28 cellular contexts compared by ENCODE assay signal in genomic region chr17:42827472-42827871, GRCh38. TPM values are rescaled to one million over a fixed set of nuclear protein-coding genes. Genes with fewer than 3 reads are reported as not detected.
"Had no signal": no experiment of that assay in that cellular context is flagged by ENCODE, and none has a peak within 500 bp of the region (broad histone marks: within the 10 kb centered on the region; RNA-seq: fewer than 3 reads in every experiment).

No MANE protein-coding gene starts in this region.

- H3K4me3 ChIP-seq: coronary artery, dorsolateral prefrontal cortex, esophagus muscularis mucosa, heart right ventricle, left lung, lower lobe of right lung, mucosa of descending colon had no signal

- H3K9me3 ChIP-seq: esophagus muscularis mucosa, heart right ventricle, left lung, lower lobe of right lung, mucosa of descending colon had no signal

- H3K4me3 Mint-ChIP-seq: mesothelial cell of epicardium had no signal

- H3K27ac Mint-ChIP-seq: mesothelial cell of epicardium had no signal

- ATAC-seq: foreskin keratinocyte, heart right ventricle, left cardiac atrium, left lung, left ventricle myocardium superior, lower lobe of right lung, mucosa of descending colon had no signal

- H3K36me3 ChIP-seq: esophagus muscularis mucosa, left lung had no signal

- H3K36me3 Mint-ChIP-seq: mesothelial cell of epicardium had no signal

- FAIRE-seq: colon, endothelial cell of umbilical vein, frontal cortex, islet of Langerhans, keratinocyte had no signal

- H3K27me3 ChIP-seq: dorsolateral prefrontal cortex, esophagus muscularis mucosa, left lung had no signal

- DNase-seq: dermis blood vessel endothelial cell; dorsolateral prefrontal cortex; effector CD4-positive, alpha-beta T cell; effector memory CD4-positive, alpha-beta T cell; foreskin keratinocyte; glutamatergic neuron; head of caudate nucleus; heart right ventricle; hippocampal formation; left cardiac atrium; left lung; left ventricle myocardium superior; lower lobe of right lung; mesenchymal stem cell; mucosa of descending colon had no signal

- H3K27ac ChIP-seq: coronary artery, dorsolateral prefrontal cortex, esophagus muscularis mucosa, foreskin keratinocyte, heart right ventricle, left lung, lower lobe of right lung had no signal

- H3K9me3 Mint-ChIP-seq: mesothelial cell of epicardium had no signal

RNA-seq across cellular contexts. Expression of gene AOC2, which starts 16.9 kb away (rescaled TPM):
- total RNA-seq: epithelial cell of proximal tubule had no signal

RNA-seq across cellular contexts. Expression of gene AOC3, which starts 23.5 kb away (rescaled TPM):
- total RNA-seq: epithelial cell of proximal tubule had no signal

RNA-seq across cellular contexts. Expression of gene CNTD1, which starts 28.8 kb away (rescaled TPM):
- total RNA-seq: endothelial cell of umbilical vein, epithelial cell of proximal tubule, fibroblast of villous mesenchyme, foreskin keratinocyte, glomerular endothelial cell, mesenteric fat pad, myocyte had no signal
- polyA plus RNA-seq: endothelial cell of umbilical vein, keratinocyte had no signal
